1 cellular context compared by ENCODE assay signal in the genomic region with DNA sequence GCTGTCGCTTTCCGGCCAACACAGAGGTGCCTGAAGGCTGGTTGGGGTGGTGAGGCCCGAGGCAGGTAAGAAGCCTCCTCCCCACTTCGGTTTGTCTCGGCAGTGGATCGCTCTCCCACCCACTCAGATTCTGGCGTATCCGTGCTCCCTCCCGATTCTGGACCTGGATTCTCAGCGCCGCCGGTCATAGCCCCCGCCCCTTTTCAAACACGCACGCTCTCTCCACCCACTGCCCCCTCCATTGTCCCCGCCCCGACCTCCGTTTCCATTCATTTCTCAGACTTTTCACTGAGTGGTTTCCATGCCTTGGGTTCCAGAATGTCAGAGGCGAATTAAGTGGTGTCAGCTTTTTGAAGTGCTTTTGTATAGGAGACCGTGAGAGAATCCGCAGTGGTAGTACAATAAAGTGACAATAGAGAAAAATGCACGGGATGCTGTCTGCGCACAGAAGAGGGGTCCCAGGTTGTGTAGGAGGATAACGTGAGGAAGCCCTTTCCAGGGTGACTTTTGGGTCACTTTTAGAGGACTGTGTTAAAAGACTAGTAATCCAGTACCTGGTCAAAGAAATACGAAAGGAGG.
TF ChIP-seq lines count a peak whose summit lies in the region.

A gene (plus strand): TSS at position 4 of the 579 bp plus-strand sequence. CDS start 21,221 bp downstream, outside the sequence.

TF ChIP-seq in HepG2, 621 proteins besides CTCF, POLR2A, EP300 and RAD21 (continued from another document):
- TF ChIP-seq, protein P1, sequence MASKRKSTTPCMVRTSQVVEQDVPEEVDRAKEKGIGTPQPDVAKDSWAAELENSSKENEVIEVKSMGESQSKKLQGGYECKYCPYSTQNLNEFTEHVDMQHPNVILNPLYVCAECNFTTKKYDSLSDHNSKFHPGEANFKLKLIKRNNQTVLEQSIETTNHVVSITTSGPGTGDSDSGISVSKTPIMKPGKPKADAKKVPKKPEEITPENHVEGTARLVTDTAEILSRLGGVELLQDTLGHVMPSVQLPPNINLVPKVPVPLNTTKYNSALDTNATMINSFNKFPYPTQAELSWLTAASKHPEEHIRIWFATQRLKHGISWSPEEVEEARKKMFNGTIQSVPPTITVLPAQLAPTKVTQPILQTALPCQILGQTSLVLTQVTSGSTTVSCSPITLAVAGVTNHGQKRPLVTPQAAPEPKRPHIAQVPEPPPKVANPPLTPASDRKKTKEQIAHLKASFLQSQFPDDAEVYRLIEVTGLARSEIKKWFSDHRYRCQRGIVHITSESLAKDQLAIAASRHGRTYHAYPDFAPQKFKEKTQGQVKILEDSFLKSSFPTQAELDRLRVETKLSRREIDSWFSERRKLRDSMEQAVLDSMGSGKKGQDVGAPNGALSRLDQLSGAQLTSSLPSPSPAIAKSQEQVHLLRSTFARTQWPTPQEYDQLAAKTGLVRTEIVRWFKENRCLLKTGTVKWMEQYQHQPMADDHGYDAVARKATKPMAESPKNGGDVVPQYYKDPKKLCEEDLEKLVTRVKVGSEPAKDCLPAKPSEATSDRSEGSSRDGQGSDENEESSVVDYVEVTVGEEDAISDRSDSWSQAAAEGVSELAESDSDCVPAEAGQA (IDR thresholded peaks at IDR 0.05; ENCODE audit: low read depth): 0 out of 2 replicates have a peak, but pooled peaks have one; percentile 7
- TF ChIP-seq, protein P1 (CRISPR knock-in tag; IDR thresholded peaks at IDR 0.05; ENCODE audit: borderline replicate concordance): no peak
- no peak for TF ChIP-seq NCOA1 (CRISPR knock-in tag; IDR thresholded peaks at IDR 0.05)
- TF ChIP-seq ZNF17 (CRISPR knock-in tag; IDR thresholded peaks at IDR 0.05): no peak
- no peak for TF ChIP-seq TOE1 (CRISPR knock-in tag; IDR thresholded peaks at IDR 0.05)
- no peak for TF ChIP-seq NBN (conservative IDR thresholded peaks at IDR 0.05)
- no peak for TF ChIP-seq ZFP36 (IDR thresholded peaks at IDR 0.05; ENCODE audit: borderline replicate concordance, low read depth, low read length, partially characterized antibody)
- TF ChIP-seq NR3C1 (CRISPR knock-in tag; IDR thresholded peaks at IDR 0.05): no peak
- TF ChIP-seq ZNF263 (CRISPR knock-in tag; IDR thresholded peaks at IDR 0.05): peak; percentile 85
- no peak for TF ChIP-seq AKAP8 (CRISPR knock-in tag; IDR thresholded peaks at IDR 0.05)
- TF ChIP-seq ISL2 (CRISPR knock-in tag; IDR thresholded peaks at IDR 0.05): 0 out of 2 replicates have a peak, but pooled peaks have one; percentile 12
- no peak for TF ChIP-seq GATAD1 (CRISPR knock-in tag; IDR thresholded peaks at IDR 0.05)
